In genomic region chr1:167631386-167631941, GRCh38 we compare ENCODE assay signal across 9 cellular contexts. TPM values are rescaled to one million over a fixed set of nuclear protein-coding genes. Genes with fewer than 3 reads are reported as not detected.
DNase-seq lines count a peak whose midpoint lies in the region; ATAC-seq and TF ChIP-seq lines count a peak whose summit lies in the region.
"Had no signal": no experiment of that assay in that cellular context is flagged by ENCODE, and none has a peak within 500 bp of the region (broad histone marks: within the 10 kb centered on the region; RNA-seq: fewer than 3 reads in every experiment).

No MANE protein-coding gene starts in this region.

- no peak overlapping the region for H2BK5ac ChIP-seq in mesendoderm (ENCODE audit: low read length)

- H3K79me2 ChIP-seq in mesendoderm (ENCODE audit: control insufficient read depth, insufficient read depth, low read length) = no peaks in the 10 kb centered on the region

- H3K27ac ChIP-seq in mesendoderm (ENCODE audit: low read depth, low read length) (no peak overlapping the region), thoracic aorta (peak overlapping the region; percentile 26 to 39)

- H3K4me1 ChIP-seq in mesendoderm (ENCODE audit: control insufficient read depth, low read depth, low read length) = peaks cover 22% of the 10 kb centered on the region
- H3K4me1 ChIP-seq in thoracic aorta (ENCODE audit: control insufficient read depth in 1 of 2, low read depth in 2 of 2) = peaks cover 15 to 45% of the 10 kb centered on the region in 2 donors

- peak overlapping the region; percentile 25 for H2AK5ac ChIP-seq in mesendoderm (ENCODE audit: low read length)

- intact Hi-C loops in activated T-helper 1 cell treated with anti-CD3 and anti-CD28 coated beads, Interleukin-12 subunit alpha, Interleukin-12 subunit beta, Interleukin-2, Interleukin-4 antibody, amounts not matched to agents 30 ng/mL and 10 ng/mL and 1 ng/mL, durations not matched to agents 14 hours and 24 hours and 36 hours (cut with micrococcal nuclease) = loop anchor here (2.0 to 5.0 kb wide), 4 partner anchors 83 to 306 kb away; partner anchors contain the start of genes DCAF6 and MPC2

- no peak overlapping the region for H4K5ac ChIP-seq in mesendoderm (ENCODE audit: low read length)

- DNase-seq in activated CD8-positive, alpha-beta memory T cell treated with anti-CD3 and anti-CD28 coated beads, Interleukin-2, amount 50 U/mL, for 48 hours = peak; percentile 58
- no peak for DNase-seq in activated CD8-positive, alpha-beta memory T cell treated with anti-CD3 and anti-CD28 coated beads, Interleukin-2, amount 50 U/mL, for 4 hours
- no peak for DNase-seq in activated T-helper 1 cell treated with anti-CD3 and anti-CD28 coated beads, Interleukin-12 subunit alpha, Interleukin-12 subunit beta, Interleukin-2, Interleukin-4 antibody, amounts not matched to agents 30 ng/mL and 10 ng/mL and 1 ng/mL, durations not matched to agents 14 hours and 24 hours and 36 hours (ENCODE audit: low spot score)
- DNase-seq in mesendoderm = no peak
- DNase-seq in thoracic aorta (ENCODE audit: low spot score) = no peak
- DNase-seq in NCI-H510A treated with DMSO at 0.1 percent for 48 hours (lab: John Stamatoyannopoulos, UW) = no peak
- DNase-seq in D341Med (ENCODE audit: low spot score) = no peak
- no peak for DNase-seq in KG1 (lab: John Stamatoyannopoulos, UW)
- DNase-seq: NCI-H446 had no signal

- no peak overlapping the region for H3K4ac ChIP-seq in mesendoderm (ENCODE audit: low read depth, low read length)

- H3K27me3 ChIP-seq in mesendoderm (ENCODE audit: insufficient read depth, low read length, poor library complexity) = peaks cover 4% of the 10 kb centered on the region
- H3K27me3 ChIP-seq in thoracic aorta (replicated peaks; ENCODE audit: insufficient read depth) = no peaks in the 10 kb centered on the region

- H4K8ac ChIP-seq in mesendoderm (ENCODE audit: low read depth, low read length) = no peak overlapping the region

- H3K4me3 Mint-ChIP-seq in activated T-helper 1 cell treated with anti-CD3 and anti-CD28 coated beads, Interleukin-12 subunit alpha, Interleukin-12 subunit beta, Interleukin-2, Interleukin-4 antibody, amounts not matched to agents 30 ng/mL and 10 ng/mL and 1 ng/mL, durations not matched to agents 14 hours and 24 hours and 36 hours = peak overlapping the region; percentile 97

- no peaks in the 10 kb centered on the region for H3K9me3 ChIP-seq in thoracic aorta

- H3K36me3 ChIP-seq in mesendoderm (ENCODE audit: control insufficient read depth, insufficient read depth, low read length) = no peaks in the 10 kb centered on the region
- H3K36me3 ChIP-seq in thoracic aorta = no peaks in the 10 kb centered on the region

- H3K9ac ChIP-seq in mesendoderm (ENCODE audit: low read length) = peak overlapping the region; percentile 26

- H3K56ac ChIP-seq in mesendoderm (ENCODE audit: low read length) = no peak overlapping the region

- no CpG with 5 or more reads among the region's 3 CpGs for WGBS in mesendoderm (ENCODE audit: extremely low coverage, insufficient coverage, low lambda C conversion rate)

- no peak for ATAC-seq in thoracic aorta (ENCODE audit: insufficient number of reproducible peaks, low FRiP score, low read depth)

- peak overlapping the region; percentile 98 for H3K27ac Mint-ChIP-seq in activated T-helper 1 cell treated with anti-CD3 and anti-CD28 coated beads, Interleukin-12 subunit alpha, Interleukin-12 subunit beta, Interleukin-2, Interleukin-4 antibody, amounts not matched to agents 30 ng/mL and 10 ng/mL and 1 ng/mL, durations not matched to agents 14 hours and 24 hours and 36 hours

- no peaks in the 10 kb centered on the region for H3K27me3 Mint-ChIP-seq in activated T-helper 1 cell treated with anti-CD3 and anti-CD28 coated beads, Interleukin-12 subunit alpha, Interleukin-12 subunit beta, Interleukin-2, Interleukin-4 antibody, amounts not matched to agents 30 ng/mL and 10 ng/mL and 1 ng/mL, durations not matched to agents 14 hours and 24 hours and 36 hours (ENCODE audit: insufficient read depth)

- H3K4me2 ChIP-seq in mesendoderm (ENCODE audit: low read length) = no peak overlapping the region

- peak overlapping the region; percentile 9 for H3K23ac ChIP-seq in mesendoderm (ENCODE audit: low read length)

- H2BK15ac ChIP-seq in mesendoderm (replicated peaks; ENCODE audit: low read depth) = no peak overlapping the region

- H3K18ac ChIP-seq in mesendoderm (ENCODE audit: low read length) = no peak overlapping the region

- no peaks in the 10 kb centered on the region for H3K79me1 ChIP-seq in mesendoderm (ENCODE audit: low read length)

- no peak overlapping the region for H2BK120ac ChIP-seq in mesendoderm (ENCODE audit: low read depth, low read length)

- peaks cover 36% of the 10 kb centered on the region for H3K36me3 Mint-ChIP-seq in activated T-helper 1 cell treated with anti-CD3 and anti-CD28 coated beads, Interleukin-12 subunit alpha, Interleukin-12 subunit beta, Interleukin-2, Interleukin-4 antibody, amounts not matched to agents 30 ng/mL and 10 ng/mL and 1 ng/mL, durations not matched to agents 14 hours and 24 hours and 36 hours (ENCODE audit: low read depth)

- TF ChIP-seq CTCF in thoracic aorta (IDR thresholded peaks at IDR 0.05) = no peak

- H3K4me3 ChIP-seq in mesendoderm (ENCODE audit: low read length) (no peak overlapping the region), thoracic aorta (peak overlapping the region; percentile 90)

- peaks cover 80% of the 10 kb centered on the region for H3K4me1 Mint-ChIP-seq in activated T-helper 1 cell treated with anti-CD3 and anti-CD28 coated beads, Interleukin-12 subunit alpha, Interleukin-12 subunit beta, Interleukin-2, Interleukin-4 antibody, amounts not matched to agents 30 ng/mL and 10 ng/mL and 1 ng/mL, durations not matched to agents 14 hours and 24 hours and 36 hours (ENCODE audit: low read depth)

- no peaks in the 10 kb centered on the region for H3K9me3 Mint-ChIP-seq in activated T-helper 1 cell treated with anti-CD3 and anti-CD28 coated beads, Interleukin-12 subunit alpha, Interleukin-12 subunit beta, Interleukin-2, Interleukin-4 antibody, amounts not matched to agents 30 ng/mL and 10 ng/mL and 1 ng/mL, durations not matched to agents 14 hours and 24 hours and 36 hours

RNA-seq across cellular contexts. Expression of gene RCSD1, which starts 1.4 kb away (rescaled TPM):
- 78.6 and 81.9 TPM in 2 replicates for total RNA-seq in activated T-helper 1 cell treated with anti-CD3 and anti-CD28 coated beads, Interleukin-12 subunit alpha, Interleukin-12 subunit beta, Interleukin-2, Interleukin-4 antibody, amounts not matched to agents 30 ng/mL and 10 ng/mL and 1 ng/mL, durations not matched to agents 14 hours and 24 hours and 36 hours
- 1.2 TPM for polyA plus RNA-seq in mesendoderm (2013, experiment 1 of 2)
- polyA plus RNA-seq in mesendoderm (2013, experiment 2 of 2) = 1.2 TPM
- 10 to 100 TPM; 11.1 to 11.9 TPM for total RNA-seq in thoracic aorta
